ENCODE assay signal across 26 cellular contexts in genomic region chr2:217552081-217552480, GRCh38.
DNase-seq lines count a peak whose midpoint lies in the region; TF ChIP-seq lines count a peak whose summit lies in the region.
"Had no signal": no experiment of that assay in that cellular context is flagged by ENCODE, and none has a peak within 500 bp of the region (broad histone marks: within the 10 kb centered on the region; RNA-seq: fewer than 3 reads in every experiment).

No MANE protein-coding gene starts in this region.

- H3K4me1 ChIP-seq in Caco-2 (peaks cover 34% of the 10 kb centered on the region), HUES6 (ENCODE audit: control insufficient read depth, insufficient read depth, low read length) (peaks cover 47% of the 10 kb centered on the region), endodermal cell (ENCODE audit: control insufficient read depth, insufficient read depth, low read length) (peaks cover 24% of the 10 kb centered on the region), BE2C (no peaks in the 10 kb centered on the region; the same call in 1 of the 2 replicates)

- H3K9ac ChIP-seq in HUES6 (ENCODE audit: low read length) (peak overlapping the region; percentile 58), endodermal cell (ENCODE audit: extremely low read depth, low read length, poor library complexity, severe bottlenecking) (no peak overlapping the region)
- H3K9ac ChIP-seq: BLaER1 had no signal

- 61 to 78% methylated on average over 3 to 4 of the region's 4 CpGs for WGBS in endodermal cell (ENCODE audit: insufficient coverage in 1 of 2, insufficient read length in 1 of 2), 2 experiments

- H3K9me3 Mint-ChIP-seq in Caco-2 (ENCODE audit: unreplicated experiment) (peaks cover 19% of the 10 kb centered on the region), endodermal cell (no peaks in the 10 kb centered on the region), nephron (no peaks in the 10 kb centered on the region), CD14-positive monocyte (peaks cover 0 to 3% (median 0%) of the 10 kb centered on the region in 7 donors)
- H3K9me3 Mint-ChIP-seq: brain; stimulated activated naive CD8-positive, alpha-beta T cell treated with anti-CD3 and anti-CD28 coated beads, Interleukin-15, Interleukin-2, amounts not matched to agents 100 ng/mL and 50 ng/mL, for 24 hours had no signal

- H3K4me3 Mint-ChIP-seq in Caco-2 (ENCODE audit: unreplicated experiment) (peak overlapping the region; percentile 21), endodermal cell (no peak overlapping the region), nephron (peak overlapping the region in 2 of 3 experiments; percentile 27 to 29), CD14-positive monocyte (no peak overlapping the region)
- H3K4me3 Mint-ChIP-seq: activated CD8-positive, alpha-beta memory T cell treated with anti-CD3 and anti-CD28 coated beads, Interleukin-2, amount 10 ng/mL, durations not matched to agents 7 days and 5 days; brain; stimulated activated naive CD8-positive, alpha-beta T cell treated with anti-CD3 and anti-CD28 coated beads, Interleukin-15, Interleukin-2, amounts not matched to agents 100 ng/mL and 50 ng/mL, for 24 hours had no signal

- no TSS peak for BruUV-seq in Caco-2 (replicated peaks; lab: Mats Ljungman, UMichigan)

- CTCF ChIA-PET in Caco-2 (lab: Charles Lee) = no interaction called here

- intact Hi-C loops in Caco-2 (cut with micrococcal nuclease; ENCODE audit: unreplicated experiment) = loop anchor here (2.0 kb wide), 1 partner anchor 99 kb away; no protein-coding TSS in a partner anchor
- intact Hi-C loops in CD14-positive monocyte (cut with micrococcal nuclease) = no loop called here

- H3K4me1 Mint-ChIP-seq in Caco-2 (ENCODE audit: low read depth, unreplicated experiment) = peaks cover 41% of the 10 kb centered on the region
- H3K4me1 Mint-ChIP-seq in endodermal cell = peaks cover 38% of the 10 kb centered on the region
- peaks cover 67% of the 10 kb centered on the region for H3K4me1 Mint-ChIP-seq in nephron
- H3K4me1 Mint-ChIP-seq in CD14-positive monocyte = no peaks in the 10 kb centered on the region
- H3K4me1 Mint-ChIP-seq: activated CD8-positive, alpha-beta memory T cell treated with anti-CD3 and anti-CD28 coated beads, Interleukin-2, amount 10 ng/mL, durations not matched to agents 7 days and 5 days had no signal

- H3K36me3 Mint-ChIP-seq in Caco-2 (ENCODE audit: insufficient read depth, unreplicated experiment) (peaks cover 5% of the 10 kb centered on the region), endodermal cell (ENCODE audit: low read depth) (no peaks in the 10 kb centered on the region), nephron (ENCODE audit: low read depth) (no peaks in the 10 kb centered on the region), CD14-positive monocyte (no peaks in the 10 kb centered on the region)
- H3K36me3 Mint-ChIP-seq: activated CD8-positive, alpha-beta memory T cell treated with anti-CD3 and anti-CD28 coated beads, Interleukin-2, amount 10 ng/mL, durations not matched to agents 7 days and 5 days; brain had no signal

- TF ChIP-seq CTCF in Caco-2 (IDR thresholded peaks at IDR 0.05; ENCODE audit: insufficient read depth in 1 of 2, low read depth in 1 of 2, low read length in 1 of 2, severe bottlenecking in 1 of 2, unreplicated experiment in 1 of 2) (no peak), endodermal cell (conservative IDR thresholded peaks at IDR 0.05) (no peak), nephron (IDR thresholded peaks at IDR 0.05; ENCODE audit: unreplicated experiment in 3 of 3) (no peak), BE2C (IDR thresholded peaks at IDR 0.05; ENCODE audit: low read depth, low read length) (no peak), CD14-positive monocyte (IDR thresholded peaks at IDR 0.05) (no peak)

- H3K27ac ChIP-seq in HUES6 (ENCODE audit: low read depth, low read length) = peak overlapping the region; percentile 70; the same call in 1 of the 2 replicates
- no peak overlapping the region for H3K27ac ChIP-seq in endodermal cell (ENCODE audit: low read depth, low read length)
- H3K27ac ChIP-seq: BLaER1, lower lobe of right lung, psoas muscle had no signal

- POLR2A ChIA-PET in Caco-2 (lab: Charles Lee) = no interaction called here

- DNase-seq in Caco-2 (peak in 1 of 2 experiments; percentile 41), endodermal cell (peak; percentile 57), BE2C (no peak), CD14-positive monocyte (ENCODE audit: low spot score) (no peak), NCI-H446 (lab: John Stamatoyannopoulos, UW) (no peak)
- no peak for DNase-seq in stimulated activated CD4-positive, alpha-beta T cell treated with anti-CD3 and anti-CD28 coated beads, Interleukin-1b, Interleukin-23, amount 100 ng/mL, for 48 hours
- DNase-seq: activated CD4-positive, CD25-positive, alpha-beta regulatory T cell; activated CD8-positive, alpha-beta memory T cell treated with anti-CD3 and anti-CD28 coated beads, Interleukin-2, amount 10 ng/mL, durations not matched to agents 7 days and 5 days; activated naive CD4-positive, alpha-beta T cell; activated T-cell treated with anti-CD3 and anti-CD28 coated beads, Interleukin-2, amount 50 U/mL, for 48 hours; COR-L47; DMS79; GOT3; kidney; lower lobe of right lung; NCI-H2029; psoas muscle; SIG-M5; T-helper 1 cell had no signal

- H3K27me3 Mint-ChIP-seq in Caco-2 (ENCODE audit: insufficient read depth, unreplicated experiment) = no peaks in the 10 kb centered on the region
- peaks cover 5% of the 10 kb centered on the region for H3K27me3 Mint-ChIP-seq in endodermal cell (ENCODE audit: insufficient read depth)
- H3K27me3 Mint-ChIP-seq in nephron (ENCODE audit: low read depth) = no peaks in the 10 kb centered on the region
- peaks cover 4 to 11% (median 5%) of the 10 kb centered on the region in 3 donors for H3K27me3 Mint-ChIP-seq in CD14-positive monocyte (ENCODE audit: low read depth in 3 of 3)
- H3K27me3 Mint-ChIP-seq: brain; stimulated activated naive CD8-positive, alpha-beta T cell treated with anti-CD3 and anti-CD28 coated beads, Interleukin-15, Interleukin-2, amounts not matched to agents 100 ng/mL and 50 ng/mL, for 24 hours had no signal

- H3K36me3 ChIP-seq in Caco-2 (ENCODE audit: control insufficient read depth, insufficient read depth, low read length) = no peaks in the 10 kb centered on the region
- no peaks in the 10 kb centered on the region for H3K36me3 ChIP-seq in HUES6 (ENCODE audit: control insufficient read depth, insufficient read depth, low read length)
- no peaks in the 10 kb centered on the region for H3K36me3 ChIP-seq in endodermal cell (ENCODE audit: control insufficient read depth, insufficient read depth, low read length)
- no peaks in the 10 kb centered on the region for H3K36me3 ChIP-seq in BE2C
- H3K36me3 ChIP-seq: adrenal gland, BLaER1, lower lobe of right lung had no signal

- H3K27me3 ChIP-seq in Caco-2 (replicated peaks; ENCODE audit: control insufficient read depth, insufficient read depth, low read length) (no peaks in the 10 kb centered on the region), HUES6 (ENCODE audit: control insufficient read depth, insufficient read depth, low read length) (no peaks in the 10 kb centered on the region), endodermal cell (ENCODE audit: control insufficient read depth, insufficient read depth, low read length, poor library complexity, severe bottlenecking) (no peaks in the 10 kb centered on the region), BE2C (no peaks in the 10 kb centered on the region)
- H3K27me3 ChIP-seq: adrenal gland, BLaER1 had no signal

- H3K9me3 ChIP-seq in Caco-2 (no peaks in the 10 kb centered on the region; the same call in 1 of the 2 replicates), HUES6 (ENCODE audit: control insufficient read depth, insufficient read depth, low read depth, low read length) (no peaks in the 10 kb centered on the region), endodermal cell (ENCODE audit: control insufficient read depth, low read length) (no peaks in the 10 kb centered on the region), BE2C (no peaks in the 10 kb centered on the region)
- H3K9me3 ChIP-seq: adrenal gland, BLaER1, lower lobe of right lung, psoas muscle had no signal

- H3K27ac Mint-ChIP-seq in Caco-2 (ENCODE audit: unreplicated experiment) = peak overlapping the region; percentile 82
- H3K27ac Mint-ChIP-seq in endodermal cell = peak overlapping the region; percentile 32
- peak overlapping the region; percentile 54 to 96 (median 93) for H3K27ac Mint-ChIP-seq in nephron
- peak overlapping the region in 1 of 7 donors; percentile 2 for H3K27ac Mint-ChIP-seq in CD14-positive monocyte
- H3K27ac Mint-ChIP-seq: activated CD8-positive, alpha-beta memory T cell treated with anti-CD3 and anti-CD28 coated beads, Interleukin-2, amount 10 ng/mL, durations not matched to agents 7 days and 5 days; stimulated activated naive CD8-positive, alpha-beta T cell treated with anti-CD3 and anti-CD28 coated beads, Interleukin-15, Interleukin-2, amounts not matched to agents 100 ng/mL and 50 ng/mL, for 24 hours had no signal

- H3K4me3 ChIP-seq in Caco-2 (ENCODE audit: low read depth, low read length) (no peak overlapping the region), HUES6 (ENCODE audit: low read depth, low read length) (peak overlapping the region; percentile 30; the same call in 1 of the 2 replicates), endodermal cell (ENCODE audit: low read length) (no peak overlapping the region), BE2C (ENCODE audit: low read depth, low read length) (no peak overlapping the region)
- H3K4me3 ChIP-seq: adrenal gland, BLaER1, K562, lower lobe of right lung, psoas muscle had no signal

Comparison
In these comparisons a context has a peak if more than half of its experiments do, and no peak if none do; other contexts are left out.
1. H3K4me3 Mint-ChIP-seq: peak in Caco-2 (single experiment) and nephron (2 of 3); none in endodermal cell (single experiment) and CD14-positive monocyte (0 of 2).